19 cellular contexts compared by ENCODE assay signal in genomic region chr2:203916756-203917155, GRCh38. TPM values are rescaled to one million over a fixed set of nuclear protein-coding genes. Genes with fewer than 3 reads are reported as not detected.
DNase-seq lines count a peak whose midpoint lies in the region; ATAC-seq lines count a peak whose summit lies in the region.
"Had no signal": no experiment of that assay in that cellular context is flagged by ENCODE, and none has a peak within 500 bp of the region (broad histone marks: within the 10 kb centered on the region; RNA-seq: fewer than 3 reads in every experiment).

No MANE protein-coding gene starts in this region.

- peaks cover 37% of the 10 kb centered on the region for H3K4me1 Mint-ChIP-seq in activated T-cell treated with anti-CD3 and anti-CD28 coated beads, Interleukin-2, amount 50 U/mL, for 24 hours (ENCODE audit: low read depth)
- peaks cover 45% of the 10 kb centered on the region for H3K4me1 Mint-ChIP-seq in activated T-helper 1 cell treated with anti-CD3 and anti-CD28 coated beads, Interleukin-12 subunit alpha, Interleukin-12 subunit beta, Interleukin-2, Interleukin-4 antibody, amounts not matched to agents 30 ng/mL and 10 ng/mL and 1 ng/mL, durations not matched to agents 14 hours and 24 hours and 36 hours (ENCODE audit: low read depth)
- H3K4me1 Mint-ChIP-seq in central memory CD8-positive, alpha-beta T cell: peaks cover 12% of the 10 kb centered on the region

- no peaks in the 10 kb centered on the region for H3K27me3 Mint-ChIP-seq in activated T-cell treated with anti-CD3 and anti-CD28 coated beads, Interleukin-2, amount 50 U/mL, for 24 hours
- peaks cover 2% of the 10 kb centered on the region for H3K27me3 Mint-ChIP-seq in activated T-helper 1 cell treated with anti-CD3 and anti-CD28 coated beads, Interleukin-12 subunit alpha, Interleukin-12 subunit beta, Interleukin-2, Interleukin-4 antibody, amounts not matched to agents 30 ng/mL and 10 ng/mL and 1 ng/mL, durations not matched to agents 14 hours and 24 hours and 36 hours (ENCODE audit: insufficient read depth)
- no peaks in the 10 kb centered on the region for H3K27me3 Mint-ChIP-seq in central memory CD8-positive, alpha-beta T cell
- H3K27me3 Mint-ChIP-seq: CD4-positive, alpha-beta memory T cell had no signal

- no peak for ATAC-seq in central memory CD8-positive, alpha-beta T cell (replicated peaks; ENCODE audit: extremely low read depth, poor library complexity, severe bottlenecking)
- no peak for ATAC-seq in HG03139 (IDR thresholded peaks at IDR 0.05; ENCODE audit: unreplicated experiment)

- H3K4me3 Mint-ChIP-seq in activated T-cell treated with anti-CD3 and anti-CD28 coated beads, Interleukin-2, amount 50 U/mL, for 24 hours: no peak overlapping the region
- H3K4me3 Mint-ChIP-seq in activated T-helper 1 cell treated with anti-CD3 and anti-CD28 coated beads, Interleukin-12 subunit alpha, Interleukin-12 subunit beta, Interleukin-2, Interleukin-4 antibody, amounts not matched to agents 30 ng/mL and 10 ng/mL and 1 ng/mL, durations not matched to agents 14 hours and 24 hours and 36 hours: no peak overlapping the region
- no peak overlapping the region for H3K4me3 Mint-ChIP-seq in central memory CD8-positive, alpha-beta T cell
- H3K4me3 Mint-ChIP-seq: HFFc6 had no signal

- intact Hi-C loops in activated T-helper 1 cell treated with anti-CD3 and anti-CD28 coated beads, Interleukin-12 subunit alpha, Interleukin-12 subunit beta, Interleukin-2, Interleukin-4 antibody, amounts not matched to agents 30 ng/mL and 10 ng/mL and 1 ng/mL, durations not matched to agents 14 hours and 24 hours and 36 hours (cut with micrococcal nuclease): loop anchor here (2.0 kb wide), 1 partner anchor 18 kb away; no protein-coding TSS in a partner anchor

- no peaks in the 10 kb centered on the region for H3K36me3 Mint-ChIP-seq in activated T-cell treated with anti-CD3 and anti-CD28 coated beads, Interleukin-2, amount 50 U/mL, for 24 hours (ENCODE audit: low read depth)
- no peaks in the 10 kb centered on the region for H3K36me3 Mint-ChIP-seq in activated T-helper 1 cell treated with anti-CD3 and anti-CD28 coated beads, Interleukin-12 subunit alpha, Interleukin-12 subunit beta, Interleukin-2, Interleukin-4 antibody, amounts not matched to agents 30 ng/mL and 10 ng/mL and 1 ng/mL, durations not matched to agents 14 hours and 24 hours and 36 hours (ENCODE audit: low read depth)
- H3K36me3 Mint-ChIP-seq in central memory CD8-positive, alpha-beta T cell (ENCODE audit: insufficient read depth): peaks cover 4% of the 10 kb centered on the region
- H3K36me3 Mint-ChIP-seq: CD4-positive, alpha-beta memory T cell had no signal

- no peak for DNase-seq in activated T-cell treated with anti-CD3 and anti-CD28 coated beads, Interleukin-2, amount 50 U/mL, for 24 hours
- no peak for DNase-seq in activated T-cell treated with anti-CD3 and anti-CD28 coated beads for 4 hours
- DNase-seq in activated T-helper 1 cell treated with anti-CD3 and anti-CD28 coated beads, Interleukin-12 subunit alpha, Interleukin-12 subunit beta, Interleukin-2, Interleukin-4 antibody, amounts not matched to agents 30 ng/mL and 10 ng/mL and 1 ng/mL, durations not matched to agents 14 hours and 24 hours and 36 hours (ENCODE audit: low spot score): no peak
- no peak for DNase-seq in central memory CD8-positive, alpha-beta T cell (ENCODE audit: low spot score in 2 of 2)
- DNase-seq in central memory CD4-positive, alpha-beta T cell: no peak
- DNase-seq: C1 segment of cervical spinal cord; Calu3; CD4-positive, alpha-beta memory T cell; COR-L47; DMS53; DMS79 treated with DMSO at 0.1 percent for 48 hours; GF-D8; GOT3; HFFc6 had no signal

- H3K9me3 Mint-ChIP-seq in activated T-cell treated with anti-CD3 and anti-CD28 coated beads, Interleukin-2, amount 50 U/mL, for 24 hours: no peaks in the 10 kb centered on the region
- no peaks in the 10 kb centered on the region for H3K9me3 Mint-ChIP-seq in activated T-helper 1 cell treated with anti-CD3 and anti-CD28 coated beads, Interleukin-12 subunit alpha, Interleukin-12 subunit beta, Interleukin-2, Interleukin-4 antibody, amounts not matched to agents 30 ng/mL and 10 ng/mL and 1 ng/mL, durations not matched to agents 14 hours and 24 hours and 36 hours
- H3K9me3 Mint-ChIP-seq in central memory CD8-positive, alpha-beta T cell: no peaks in the 10 kb centered on the region
- H3K9me3 Mint-ChIP-seq: HFFc6 had no signal

- peak overlapping the region; percentile 7 for H3K27ac Mint-ChIP-seq in activated T-cell treated with anti-CD3 and anti-CD28 coated beads, Interleukin-2, amount 50 U/mL, for 24 hours
- H3K27ac Mint-ChIP-seq in activated T-helper 1 cell treated with anti-CD3 and anti-CD28 coated beads, Interleukin-12 subunit alpha, Interleukin-12 subunit beta, Interleukin-2, Interleukin-4 antibody, amounts not matched to agents 30 ng/mL and 10 ng/mL and 1 ng/mL, durations not matched to agents 14 hours and 24 hours and 36 hours: peak overlapping the region; percentile 3
- peak overlapping the region; percentile 42 for H3K27ac Mint-ChIP-seq in central memory CD8-positive, alpha-beta T cell (ENCODE audit: low read depth)
- H3K27ac Mint-ChIP-seq: HFFc6 had no signal

RNA-seq across cellular contexts. Expression of gene ICOS, which starts 19.8 kb away (rescaled TPM):
- 143 and 150 TPM in 2 replicates for total RNA-seq in activated T-helper 1 cell treated with anti-CD3 and anti-CD28 coated beads, Interleukin-12 subunit alpha, Interleukin-12 subunit beta, Interleukin-2, Interleukin-4 antibody, amounts not matched to agents 30 ng/mL and 10 ng/mL and 1 ng/mL, durations not matched to agents 14 hours and 24 hours and 36 hours
- total RNA-seq: A172, A673, Calu3, Daoy, G401, HFFc6 had no signal

RNA-seq across cellular contexts. Expression of gene CTLA4, which starts 49.2 kb away (rescaled TPM):
- total RNA-seq in activated T-helper 1 cell treated with anti-CD3 and anti-CD28 coated beads, Interleukin-12 subunit alpha, Interleukin-12 subunit beta, Interleukin-2, Interleukin-4 antibody, amounts not matched to agents 30 ng/mL and 10 ng/mL and 1 ng/mL, durations not matched to agents 14 hours and 24 hours and 36 hours: 118 and 124 TPM in 2 replicates
- total RNA-seq: A172, A673, Calu3, Daoy, G401, HFFc6 had no signal
